Comparison of ENCODE assay signal across 21 cellular contexts in the genomic region with DNA sequence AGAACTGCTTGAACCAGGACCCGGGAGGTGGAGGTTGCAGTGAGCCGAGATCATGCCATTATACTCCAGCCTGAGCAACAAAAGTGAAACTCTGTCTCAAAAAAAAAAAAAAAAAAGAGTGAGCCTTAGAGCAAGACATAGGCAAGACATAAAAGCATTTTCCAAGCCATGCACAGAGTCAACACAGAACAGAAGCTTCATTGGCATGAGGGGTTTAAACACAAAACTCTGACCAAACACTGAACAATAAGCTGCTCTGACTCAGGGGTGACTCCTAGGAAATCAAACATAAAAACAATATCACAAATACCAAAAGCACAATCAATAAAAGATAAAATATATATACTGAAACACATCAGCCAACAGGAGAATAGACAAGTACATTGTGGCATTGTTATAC.
DNase-seq lines count a peak whose midpoint lies in the region; ATAC-seq, FAIRE-seq and TF ChIP-seq lines count a peak whose summit lies in the region.
"Had no signal": no experiment of that assay in that cellular context is flagged by ENCODE, and none has a peak within 500 bp of the region (broad histone marks: within the 10 kb centered on the region; RNA-seq: fewer than 3 reads in every experiment).

No MANE protein-coding gene starts in this region.

- ATAC-seq in A549 = no peak
- ATAC-seq in RWPE2 (ENCODE audit: low read depth) = peak; percentile 35; the same call in 1 of the 3 replicates
- ATAC-seq in HG02759 (IDR thresholded peaks at IDR 0.05; ENCODE audit: unreplicated experiment) = no peak
- ATAC-seq: GM12878, GM23338 had no signal

- FAIRE-seq in A549 (lab: Jason Lieb, UNC) (peak; percentile 89), bronchial epithelial cell (lab: Jason Lieb, UNC) (no peak), kidney (lab: Jason Lieb, UNC) (peak; percentile 70)
- FAIRE-seq: GM12878, GM19239, H54 had no signal

- DNase-seq in A549 (ENCODE audit: low read depth in 1 of 2, low spot score in 1 of 2) = no peak
- DNase-seq in RWPE2 (ENCODE audit: low spot score) = no peak
- peak; percentile 10 for DNase-seq in bronchial epithelial cell (ENCODE audit: low read depth)
- DNase-seq in kidney = no peak
- DNase-seq in stimulated activated CD4-positive, alpha-beta T cell treated with anti-CD3 and anti-CD28 coated beads, Interleukin-4, amount 100 ng/mL, for 4 hours = no peak
- DNase-seq in NCI-H345 (lab: John Stamatoyannopoulos, UW) = no peak
- DNase-seq: 8988T; C1 segment of cervical spinal cord; Calu3; CD4-positive, alpha-beta memory T cell; COR-L47; DMS79; EL; GDM1; HFFc6 had no signal

- H3K36me3 ChIP-seq in RWPE2 (ENCODE audit: low read depth) = no peaks in the 10 kb centered on the region
- H3K36me3 ChIP-seq in bronchial epithelial cell (ENCODE audit: control insufficient read depth, insufficient read depth, low read length) = no peaks in the 10 kb centered on the region
- no peaks in the 10 kb centered on the region for H3K36me3 ChIP-seq in kidney (ENCODE audit: control insufficient read depth in 1 of 2, insufficient read depth in 2 of 2, low read length in 2 of 2)
- H3K36me3 ChIP-seq: HAP-1 had no signal

- TF ChIP-seq POLR2A in A549 (IDR thresholded peaks at IDR 0.05; ENCODE audit: low read length) = no peak

- CTCF ChIA-PET in A549 (lab: Yijun Ruan, JAX) = no interaction called here

- H3K4me1 ChIP-seq in A549 (no peaks in the 10 kb centered on the region), RWPE2 (ENCODE audit: insufficient read depth, poor library complexity, severe bottlenecking) (no peaks in the 10 kb centered on the region), kidney (ENCODE audit: control insufficient read depth in 1 of 2, insufficient read depth in 1 of 2, low read depth in 1 of 2, low read length in 2 of 2) (no peaks in the 10 kb centered on the region)

- H3K27me3 ChIP-seq in RWPE2 (ENCODE audit: insufficient read depth, poor library complexity, severe bottlenecking) (no peaks in the 10 kb centered on the region), bronchial epithelial cell (ENCODE audit: control insufficient read depth, insufficient read depth, low read length) (no peaks in the 10 kb centered on the region)

- H3K4me3 ChIP-seq in A549 = no peak overlapping the region
- H3K4me3 ChIP-seq in RWPE2 (ENCODE audit: severe bottlenecking) = no peak overlapping the region
- no peak overlapping the region for H3K4me3 ChIP-seq in bronchial epithelial cell (ENCODE audit: low read depth, low read length)
- H3K4me3 ChIP-seq in kidney (ENCODE audit: low read length in 2 of 2) = no peak overlapping the region
- H3K4me3 ChIP-seq: GM12878, GM23338, HAP-1 had no signal

- no peak for TF ChIP-seq RAD21 in A549 (conservative IDR thresholded peaks at IDR 0.05 in 1 of 2, IDR thresholded peaks at IDR 0.05 in 1 of 2)

- no peak overlapping the region for H3K9ac ChIP-seq in kidney (ENCODE audit: low read length in 2 of 2)

- no peak overlapping the region for H3K4me2 ChIP-seq in A549
- H3K4me2 ChIP-seq: GM23338 had no signal

- intact Hi-C loops in kidney (cut with DNase I) = no loop called here

- TF ChIP-seq CTCF in A549 (IDR thresholded peaks at IDR 0.05) (no peak), RWPE2 (IDR thresholded peaks at IDR 0.05; ENCODE audit: poor library complexity, severe bottlenecking) (no peak), bronchial epithelial cell (IDR thresholded peaks at IDR 0.05; ENCODE audit: insufficient read depth, low read length, severe bottlenecking) (no peak), kidney (IDR thresholded peaks at IDR 0.05; ENCODE audit: borderline replicate concordance, extremely low read depth, insufficient read depth) (no peak)

- H3K27ac ChIP-seq in A549 = no peak overlapping the region
- H3K27ac ChIP-seq in RWPE2 (ENCODE audit: poor library complexity, severe bottlenecking) = no peak overlapping the region
- H3K27ac ChIP-seq in kidney (ENCODE audit: low read depth in 2 of 2, low read length in 2 of 2) = no peak overlapping the region

- H3K9me3 ChIP-seq in A549 = no peaks in the 10 kb centered on the region
- no peaks in the 10 kb centered on the region for H3K9me3 ChIP-seq in RWPE2 (ENCODE audit: severe bottlenecking)
- no peaks in the 10 kb centered on the region for H3K9me3 ChIP-seq in kidney (ENCODE audit: control insufficient read depth in 1 of 2, low read length in 2 of 2)
- H3K9me3 ChIP-seq: HAP-1 had no signal

- no peak for TF ChIP-seq EP300 in A549 (IDR thresholded peaks at IDR 0.05)

- 6% methylated on average over 2 of the region's 2 CpGs for WGBS in A549 (ENCODE audit: missing lambda C conversion rate)

- POLR2A ChIA-PET in A549 (lab: Yijun Ruan, JAX) = no interaction called here

TF ChIP-seq in A549, 52 proteins besides CTCF, POLR2A, EP300 and RAD21:
- TF ChIP-seq RARB (CRISPR knock-in tag; IDR thresholded peaks at IDR 0.05) (no peak), SMC3 (IDR thresholded peaks at IDR 0.05) (no peak), KDM5A (IDR thresholded peaks at IDR 0.05) (no peak), SREBF2 (IDR thresholded peaks at IDR 0.05) (no peak)
